Comparison of ENCODE assay signal across 9 cellular contexts in genomic region chr15:47184405-47185221, GRCh38.
DNase-seq lines count a peak whose midpoint lies in the region; ATAC-seq and TF ChIP-seq lines count a peak whose summit lies in the region.
"Had no signal": no experiment of that assay in that cellular context is flagged by ENCODE, and none has a peak within 500 bp of the region (broad histone marks: within the 10 kb centered on the region; RNA-seq: fewer than 3 reads in every experiment).

No MANE protein-coding gene starts in this region.

- no CpG with 5 or more reads among the region's 72 CpGs for WGBS in mesendoderm (ENCODE audit: extremely low coverage, insufficient coverage, low lambda C conversion rate)

- intact Hi-C loops in uterus (cut with DNase I; ENCODE audit: low total_unique reads): no loop called here

- H3K9me3 ChIP-seq in duodenal mucosa (ENCODE audit: control insufficient read depth in 1 of 2, low read length in 2 of 2) (no peaks in the 10 kb centered on the region), uterus (no peaks in the 10 kb centered on the region), Karpas-422 (ENCODE audit: low read length) (peaks cover 26% of the 10 kb centered on the region)

- H3K9ac ChIP-seq in duodenal mucosa (ENCODE audit: low read depth in 1 of 2, low read length in 2 of 2) (no peak overlapping the region), mesendoderm (ENCODE audit: low read length) (peak overlapping the region; percentile 61), Karpas-422 (ENCODE audit: low read length) (no peak overlapping the region)

- no peak overlapping the region for H2AK5ac ChIP-seq in mesendoderm (ENCODE audit: low read length)

- no peak overlapping the region for H2AFZ ChIP-seq in Karpas-422 (ENCODE audit: low read length)

- H3K36me3 ChIP-seq in duodenal mucosa (ENCODE audit: control insufficient read depth in 1 of 2, insufficient read depth in 2 of 2, low read length in 2 of 2): no peaks in the 10 kb centered on the region
- no peaks in the 10 kb centered on the region for H3K36me3 ChIP-seq in mesendoderm (ENCODE audit: control insufficient read depth, insufficient read depth, low read length)
- no peaks in the 10 kb centered on the region for H3K36me3 ChIP-seq in uterus
- no peaks in the 10 kb centered on the region for H3K36me3 ChIP-seq in Karpas-422 (ENCODE audit: insufficient read depth, low read length)

- POLR2A ChIA-PET in GM10248 (lab: Yijun Ruan, JAX): no interaction called here

- H3K4me3 ChIP-seq in duodenal mucosa (ENCODE audit: low read depth in 1 of 2, low read length in 2 of 2) (peak overlapping the region; percentile 49 to 58), mesendoderm (ENCODE audit: low read length) (peak overlapping the region; percentile 55), uterus (peak overlapping the region; percentile 26), Karpas-422 (ENCODE audit: low read length) (no peak overlapping the region)
- H3K4me3 ChIP-seq: K562 had no signal

- no peak overlapping the region for H2BK5ac ChIP-seq in mesendoderm (ENCODE audit: low read length)

- TF ChIP-seq CTCF in GM10248 (IDR thresholded peaks at IDR 0.05; ENCODE audit: control extremely low read depth, extremely low read depth, low read depth, missing control alignments) (no peak), uterus (IDR thresholded peaks at IDR 0.05) (no peak)

- H2BK15ac ChIP-seq in mesendoderm (replicated peaks; ENCODE audit: low read depth): no peak overlapping the region

- peak overlapping the region; percentile 43 for H3K18ac ChIP-seq in mesendoderm (ENCODE audit: low read length)

- no peak overlapping the region for H3K23ac ChIP-seq in mesendoderm (ENCODE audit: low read length)

- H4K8ac ChIP-seq in mesendoderm (ENCODE audit: low read depth, low read length): no peak overlapping the region

- TF ChIP-seq POLR2A in uterus (IDR thresholded peaks at IDR 0.05): no peak

- DNase-seq in GM10248 (ENCODE audit: extremely low spot score) (peak; percentile 9), NCI-H2171 treated with DMSO at 0.1 percent for 48 hours (lab: John Stamatoyannopoulos, UW) (peak; percentile 92), mesendoderm (peak; percentile 46), uterus (no peak), NOMO-1 (lab: John Stamatoyannopoulos, UW; ENCODE audit: unreplicated experiment in 2 of 2) (no peak), Karpas-422 (no peak)

- CTCF ChIA-PET in GM10248 (lab: Yijun Ruan, JAX): interaction anchor here (0.9 to 1.8 kb wide), 2 partner anchors 10 to 11 kb away, joined by 3 to 4 read pairs; no protein-coding TSS in a partner anchor

- H4K5ac ChIP-seq in mesendoderm (ENCODE audit: low read length): no peak overlapping the region

- peak overlapping the region; percentile 76 for H2BK120ac ChIP-seq in mesendoderm (ENCODE audit: low read depth, low read length)

- H3K9me2 ChIP-seq in Karpas-422 (replicated peaks; ENCODE audit: insufficient read depth, low read length): no peaks in the 10 kb centered on the region

- H3K4me1 ChIP-seq in duodenal mucosa (ENCODE audit: control insufficient read depth in 1 of 2, insufficient read depth in 2 of 2, low read length in 2 of 2): peaks cover 3 to 5% of the 10 kb centered on the region in 2 donors
- no peaks in the 10 kb centered on the region for H3K4me1 ChIP-seq in mesendoderm (ENCODE audit: control insufficient read depth, low read depth, low read length)
- peaks cover 0 to 6% of the 10 kb centered on the region in 2 donors for H3K4me1 ChIP-seq in uterus
- H3K4me1 ChIP-seq in Karpas-422 (ENCODE audit: low read length): no peaks in the 10 kb centered on the region

- peak overlapping the region; percentile 85 for H3K4me2 ChIP-seq in mesendoderm (ENCODE audit: low read length)
- H3K4me2 ChIP-seq in Karpas-422 (ENCODE audit: low read depth, low read length, poor library complexity, severe bottlenecking): no peak overlapping the region

- peak overlapping the region; percentile 83 for H3K56ac ChIP-seq in mesendoderm (ENCODE audit: low read length)

- no peak overlapping the region for H3K4ac ChIP-seq in mesendoderm (ENCODE audit: low read depth, low read length)

- H3K27ac ChIP-seq in duodenal mucosa (ENCODE audit: low read depth, low read length) (no peak overlapping the region), mesendoderm (ENCODE audit: low read depth, low read length) (no peak overlapping the region), uterus (no peak overlapping the region), Karpas-422 (ENCODE audit: low read length) (no peak overlapping the region)

- no peaks in the 10 kb centered on the region for H3K79me1 ChIP-seq in mesendoderm (ENCODE audit: low read length)

- no peak for ATAC-seq in GM21723 (IDR thresholded peaks at IDR 0.05; ENCODE audit: unreplicated experiment)
- ATAC-seq: K562 had no signal

- H4K20me1 ChIP-seq in Karpas-422 (ENCODE audit: insufficient read depth, low read depth, low read length): no peaks in the 10 kb centered on the region

- peaks cover 24 to 33% of the 10 kb centered on the region in 2 donors for H3K27me3 ChIP-seq in duodenal mucosa (ENCODE audit: control insufficient read depth in 1 of 2, insufficient read depth in 2 of 2, low read length in 2 of 2)
- peaks cover 13% of the 10 kb centered on the region for H3K27me3 ChIP-seq in mesendoderm (ENCODE audit: insufficient read depth, low read length, poor library complexity)
- H3K27me3 ChIP-seq in uterus: peaks cover 0 to 10% of the 10 kb centered on the region in 2 donors
- no peaks in the 10 kb centered on the region for H3K27me3 ChIP-seq in Karpas-422 (ENCODE audit: low read length)

- H3K79me2 ChIP-seq in mesendoderm (ENCODE audit: control insufficient read depth, insufficient read depth, low read length) (no peaks in the 10 kb centered on the region), Karpas-422 (ENCODE audit: low read length) (no peaks in the 10 kb centered on the region)

Comparison
In these comparisons a context has a peak if more than half of its experiments do, and no peak if none do; other contexts are left out.
1. DNase-seq: peak in GM10248 (single experiment), NCI-H2171 treated with DMSO at 0.1 percent for 48 hours (single experiment) and mesendoderm (single experiment); none in uterus (0 of 2), NOMO-1 (0 of 2) and Karpas-422 (single experiment).